In genomic region chr6:19551611-19552010, GRCh38 we compare ENCODE assay signal across 19 cellular contexts.
DNase-seq lines count a peak whose midpoint lies in the region; ATAC-seq, FAIRE-seq and TF ChIP-seq lines count a peak whose summit lies in the region.
"Had no signal": no experiment of that assay in that cellular context is flagged by ENCODE, and none has a peak within 500 bp of the region (broad histone marks: within the 10 kb centered on the region; RNA-seq: fewer than 3 reads in every experiment).

No MANE protein-coding gene starts in this region.

- H3K4me3 ChIP-seq in DOHH2 (ENCODE audit: low read length) (peak overlapping the region; percentile 28), bronchial epithelial cell (ENCODE audit: low read depth, low read length) (no peak overlapping the region), left lung (no peak overlapping the region)

- H3K79me2 ChIP-seq in DOHH2 (ENCODE audit: control insufficient read depth, low read length) = no peaks in the 10 kb centered on the region

- H3K4me1 ChIP-seq in DOHH2 (ENCODE audit: control insufficient read depth, low read length) = peaks cover 41% of the 10 kb centered on the region
- peaks cover 0 to 4% of the 10 kb centered on the region in 2 donors for H3K4me1 ChIP-seq in left lung

- H3K36me3 ChIP-seq in DOHH2 (ENCODE audit: control insufficient read depth, low read length) (no peaks in the 10 kb centered on the region), bronchial epithelial cell (ENCODE audit: control insufficient read depth, insufficient read depth, low read length) (no peaks in the 10 kb centered on the region), left lung (no peaks in the 10 kb centered on the region)

- H3K27me3 ChIP-seq in DOHH2 (ENCODE audit: control insufficient read depth, low read length) (no peaks in the 10 kb centered on the region), bronchial epithelial cell (ENCODE audit: control insufficient read depth, insufficient read depth, low read length) (peaks cover 1% of the 10 kb centered on the region), left lung (no peaks in the 10 kb centered on the region)

- DNase-seq in bronchial epithelial cell (ENCODE audit: low read depth) (peak; percentile 74), left lung (no peak), cardiac septum (ENCODE audit: low spot score) (no peak)
- DNase-seq in activated CD8-positive, alpha-beta memory T cell treated with anti-CD3 and anti-CD28 coated beads for 24 hours = no peak
- DNase-seq: 8988T; ACHN; C1 segment of cervical spinal cord; Calu3; CD4-positive, alpha-beta T cell; DMS79; EL; GOT3; H9 had no signal

- ATAC-seq in left lung (peak; percentile 89), GM18511 (IDR thresholded peaks at IDR 0.05; ENCODE audit: unreplicated experiment) (no peak)

- intact Hi-C loops in left lung (cut with DNase I) (no loop called here), cardiac septum (cut with DNase I) (no loop called here)

- TF ChIP-seq CTCF in DOHH2 (IDR thresholded peaks at IDR 0.05; ENCODE audit: low read depth, low read length, poor library complexity, severe bottlenecking) (no peak), bronchial epithelial cell (IDR thresholded peaks at IDR 0.05; ENCODE audit: insufficient read depth, low read length, severe bottlenecking) (no peak), left lung (IDR thresholded peaks at IDR 0.05) (no peak)

- no peaks in the 10 kb centered on the region for H3K9me2 ChIP-seq in DOHH2 (replicated peaks; ENCODE audit: control insufficient read depth, low read length)

- peak overlapping the region; percentile 57 for H3K4me2 ChIP-seq in DOHH2 (ENCODE audit: low read length)

- 0 out of 2 replicates have a peak, but pooled peaks cover 3% of the 10 kb centered on the region for H3F3A ChIP-seq in DOHH2 (ENCODE audit: control insufficient read depth, insufficient read depth)

- no peak for FAIRE-seq in bronchial epithelial cell (lab: Jason Lieb, UNC)
- peak; percentile 13 for FAIRE-seq in islet of Langerhans (lab: Jason Lieb, UNC)
- FAIRE-seq: G401.6, GM12891, GM19239 had no signal

- H3K9me3 ChIP-seq in DOHH2 (ENCODE audit: control insufficient read depth, insufficient read depth, low read length) = peaks cover 9% of the 10 kb centered on the region; the same call in 1 of the 2 replicates
- peaks cover 0 to 5% of the 10 kb centered on the region in 2 donors for H3K9me3 ChIP-seq in left lung

- H3K27ac ChIP-seq in DOHH2 (ENCODE audit: low read depth, low read length) (peak overlapping the region; percentile 3; the same call in 1 of the 2 replicates), left lung (no peak overlapping the region)

- no peaks in the 10 kb centered on the region for H4K20me1 ChIP-seq in DOHH2 (ENCODE audit: control insufficient read depth, insufficient read depth, low read depth, low read length)
